Comparison of ENCODE assay signal across 13 cellular contexts in the genomic region with DNA sequence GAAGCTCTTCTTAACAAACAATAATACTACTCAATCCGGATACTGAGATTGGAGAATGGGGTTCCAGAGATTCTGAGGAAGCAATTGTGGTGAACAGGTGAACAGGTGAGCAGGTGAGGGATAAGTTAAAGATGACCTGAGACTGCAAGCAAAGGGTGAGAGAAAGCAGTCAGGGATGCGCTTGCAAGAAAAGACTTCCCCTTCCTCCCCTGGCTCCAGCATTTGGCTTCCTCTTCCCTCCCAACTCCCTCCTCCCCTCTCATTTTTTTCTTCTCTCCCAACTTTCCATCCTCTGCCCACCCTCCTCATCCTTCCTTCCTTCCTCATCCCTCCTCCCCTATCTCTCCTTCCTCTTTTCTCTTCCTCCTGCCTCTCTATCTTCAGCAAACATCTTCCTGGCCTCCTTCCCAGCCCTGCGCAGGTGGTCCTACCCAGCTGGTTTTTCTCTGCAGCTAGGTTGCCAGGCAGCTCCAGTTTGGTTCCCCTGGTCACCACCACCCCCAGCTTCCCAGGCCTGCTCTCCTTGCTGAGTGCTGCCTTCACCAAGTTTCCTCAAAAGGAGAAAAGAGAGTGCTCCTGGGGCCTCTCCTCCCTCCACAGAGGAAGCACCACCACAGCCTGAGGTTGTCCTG. TPM values are rescaled to one million over a fixed set of nuclear protein-coding genes. Genes with fewer than 3 reads are reported as not detected.
A peak's percentile ranks its signal among the peaks of the same experiment; 100 is the strongest.
DNase-seq lines count a peak whose midpoint lies in the region; ATAC-seq and TF ChIP-seq lines count a peak whose summit lies in the region.
"Had no signal": no experiment of that assay in that cellular context is flagged by ENCODE, and none has a peak within 500 bp of the region (broad histone marks: within the 10 kb centered on the region; RNA-seq: fewer than 3 reads in every experiment).

No MANE protein-coding gene starts in this region.

- intact Hi-C loops in Right ventricle myocardium inferior (cut with DNase I) = no loop called here
- intact Hi-C loops in right cardiac atrium (cut with DNase I) = no loop called here

- no peak overlapping the region for H3K4me2 ChIP-seq in mesendoderm (ENCODE audit: low read length)

- no peak for DNase-seq in Right ventricle myocardium inferior (ENCODE audit: missing footprints)
- DNase-seq in right cardiac atrium = no peak
- peak; percentile 41 for DNase-seq in SKM-1 treated with dmso at 0.1 percent for 144 hours (lab: John Stamatoyannopoulos, UW; ENCODE audit: unreplicated experiment)
- DNase-seq in right atrium auricular region (ENCODE audit: low spot score) = peak; percentile 53
- peak; percentile 41 for DNase-seq in ureter (ENCODE audit: low spot score)
- DNase-seq in mesendoderm = no peak
- no peak for DNase-seq in activated T-cell treated with anti-CD3 and anti-CD28 coated beads, Interleukin-2, amount 50 U/mL, for 1 hour
- DNase-seq in NCI-H524 treated with DMSO at 0.1 percent for 48 hours (lab: John Stamatoyannopoulos, UW) = no peak
- DNase-seq: activated naive CD4-positive, alpha-beta T cell; DMS79 had no signal

- no peaks in the 10 kb centered on the region for H3K79me2 ChIP-seq in mesendoderm (ENCODE audit: control insufficient read depth, insufficient read depth, low read length)

- H3K23ac ChIP-seq in mesendoderm (ENCODE audit: low read length) = no peak overlapping the region

- WGBS in right cardiac atrium = 71% methylated on average over 3 of the region's 3 CpGs
- no CpG with 5 or more reads among the region's 3 CpGs for WGBS in mesendoderm (ENCODE audit: extremely low coverage, insufficient coverage, low lambda C conversion rate)

- no peak overlapping the region for H2BK5ac ChIP-seq in mesendoderm (ENCODE audit: low read length)

- H3K4ac ChIP-seq in mesendoderm (ENCODE audit: low read depth, low read length) = no peak overlapping the region

- H3K9ac ChIP-seq in mesendoderm (ENCODE audit: low read length) = no peak overlapping the region

- ATAC-seq in Right ventricle myocardium inferior = peak; percentile 24
- ATAC-seq in right cardiac atrium = no peak
- ATAC-seq: activated CD8-positive, alpha-beta T cell treated with anti-CD3 and anti-CD28 coated beads, Interleukin-2, amount 10 ng/mL, durations not matched to agents 7 days and 5 days; body of pancreas; gastroesophageal sphincter had no signal

- no peak overlapping the region for H2AK5ac ChIP-seq in mesendoderm (ENCODE audit: low read length)

- TF ChIP-seq CTCF in right atrium auricular region (IDR thresholded peaks at IDR 0.05) = no peak

- no peak overlapping the region for H4K8ac ChIP-seq in mesendoderm (ENCODE audit: low read depth, low read length)

- no peaks in the 10 kb centered on the region for H3K79me1 ChIP-seq in mesendoderm (ENCODE audit: low read length)

- no peaks in the 10 kb centered on the region for H3K27me3 ChIP-seq in right cardiac atrium (ENCODE audit: control insufficient read depth, insufficient read depth)
- H3K27me3 ChIP-seq in right atrium auricular region = no peaks in the 10 kb centered on the region
- no peaks in the 10 kb centered on the region for H3K27me3 ChIP-seq in mesendoderm (ENCODE audit: insufficient read depth, low read length, poor library complexity)
- H3K27me3 ChIP-seq: body of pancreas, gastroesophageal sphincter had no signal

- no peaks in the 10 kb centered on the region for H3K36me3 ChIP-seq in right atrium auricular region
- H3K36me3 ChIP-seq in mesendoderm (ENCODE audit: control insufficient read depth, insufficient read depth, low read length) = no peaks in the 10 kb centered on the region
- H3K36me3 ChIP-seq: gastroesophageal sphincter had no signal

- H2BK15ac ChIP-seq in mesendoderm (replicated peaks; ENCODE audit: low read depth) = no peak overlapping the region

- no peak overlapping the region for H4K5ac ChIP-seq in mesendoderm (ENCODE audit: low read length)

- H3K4me1 ChIP-seq in right cardiac atrium (ENCODE audit: control insufficient read depth, insufficient read depth, low read length) (peaks cover 6% of the 10 kb centered on the region), right atrium auricular region (peaks cover 0 to 13% of the 10 kb centered on the region in 2 donors), mesendoderm (ENCODE audit: control insufficient read depth, low read depth, low read length) (no peaks in the 10 kb centered on the region)

- H3K27ac ChIP-seq in right cardiac atrium (ENCODE audit: low read length) = no peak overlapping the region
- H3K27ac ChIP-seq in right atrium auricular region = no peak overlapping the region
- H3K27ac ChIP-seq in mesendoderm (ENCODE audit: low read depth, low read length) = no peak overlapping the region
- H3K27ac ChIP-seq: body of pancreas, gastroesophageal sphincter had no signal

- no peak overlapping the region for H3K18ac ChIP-seq in mesendoderm (ENCODE audit: low read length)

- H2BK120ac ChIP-seq in mesendoderm (ENCODE audit: low read depth, low read length) = no peak overlapping the region

- H3K56ac ChIP-seq in mesendoderm (ENCODE audit: low read length) = no peak overlapping the region

- H3K9me3 ChIP-seq in right cardiac atrium (ENCODE audit: control insufficient read depth, low read length) (no peaks in the 10 kb centered on the region), right atrium auricular region (no peaks in the 10 kb centered on the region)
- H3K9me3 ChIP-seq: body of pancreas, gastroesophageal sphincter had no signal

- H3K4me3 ChIP-seq in right cardiac atrium (ENCODE audit: low read length) (no peak overlapping the region), right atrium auricular region (no peak overlapping the region), mesendoderm (ENCODE audit: low read length) (no peak overlapping the region)
- H3K4me3 ChIP-seq: body of pancreas, gastroesophageal sphincter had no signal

RNA-seq across cellular contexts. Expression of gene VIPR1, which starts 10.5 kb away (rescaled TPM):
- total RNA-seq in Right ventricle myocardium inferior = 2.1 TPM
- 10 to 100 TPM in 2 of 4 donors, 1 to 10 TPM in 2; 4.9 to 12.8 (median 8.6) TPM for total RNA-seq in right cardiac atrium
- polyA plus RNA-seq in right cardiac atrium = 10.2 TPM
- total RNA-seq in right atrium auricular region = 10 to 100 TPM in 1 of 2 donors, 1 to 10 TPM in 1; 6.2 to 21.0 TPM
- 72.7 TPM for total RNA-seq in ureter
- 2.8 TPM for polyA plus RNA-seq in mesendoderm (2013, experiment 1 of 2)
- polyA plus RNA-seq in mesendoderm (2013, experiment 2 of 2) = 2.9 TPM

Comparison
In these comparisons a context has a peak if more than half of its experiments do, and no peak if none do; other contexts are left out.
1. DNase-seq: peak in SKM-1 treated with dmso at 0.1 percent for 144 hours (single experiment), right atrium auricular region (single experiment) and ureter (single experiment); none in Right ventricle myocardium inferior (single experiment), right cardiac atrium (0 of 3), mesendoderm (single experiment), activated T-cell treated with anti-CD3 and anti-CD28 coated beads, Interleukin-2, amount 50 U/mL, for 1 hour (single experiment) and NCI-H524 treated with DMSO at 0.1 percent for 48 hours (single experiment).